In genomic region chr7:7821517-7821916, GRCh38 we compare ENCODE assay signal across 26 cellular contexts.
DNase-seq lines count a peak whose midpoint lies in the region; ATAC-seq and TF ChIP-seq lines count a peak whose summit lies in the region.
"Had no signal": no experiment of that assay in that cellular context is flagged by ENCODE, and none has a peak within 500 bp of the region (broad histone marks: within the 10 kb centered on the region; RNA-seq: fewer than 3 reads in every experiment).

No MANE protein-coding gene starts in this region.

- TF ChIP-seq CTCF in gastroesophageal sphincter (IDR thresholded peaks at IDR 0.05): no peak

- DNase-seq in NCI-H82 (lab: John Stamatoyannopoulos, UW): peak; percentile 34
- no peak for DNase-seq in NCI-H82 treated with DMSO at 0.1 percent for 48 hours (lab: John Stamatoyannopoulos, UW; ENCODE audit: unreplicated experiment)
- DNase-seq in NCI-H128 (lab: John Stamatoyannopoulos, UW; ENCODE audit: unreplicated experiment): peak; percentile 86
- peak; percentile 33 to 64 for DNase-seq in NCI-H524 (lab: John Stamatoyannopoulos, UW)
- DNase-seq in NCI-H226: no peak
- no peak for DNase-seq in activated naive CD8-positive, alpha-beta T cell treated with anti-CD3 and anti-CD28 coated beads for 36 hours
- DNase-seq: ACHN; activated naive CD4-positive, alpha-beta T cell treated with anti-CD3 and anti-CD28 coated beads, Interleukin-2, amount 50 U/mL, for 16 hours; activated T-cell treated with anti-CD3 and anti-CD28 coated beads, Interleukin-2, amount 50 U/mL, for 48 hours; central memory CD4-positive, alpha-beta T cell; DND-41; IMR-90; left ventricle myocardium superior; nephron progenitor cell; OCI-M1; stimulated activated CD4-positive, alpha-beta T cell treated with anti-CD3 and anti-CD28 coated beads, Interleukin-1b, Interleukin-23, amount 100 ng/mL, for 48 hours; stimulated activated naive B cell treated with anti-CD40 and anti-IgM and Interleukin-4, amounts not matched to agents 10 μg/mL and 1 μg/mL and 100 μg/mL, for 72 hours had no signal

- H3K36me3 ChIP-seq in gastroesophageal sphincter: no peaks in the 10 kb centered on the region
- H3K36me3 ChIP-seq: ascending aorta, prostate gland, thoracic aorta had no signal

- no peaks in the 10 kb centered on the region for H3K9me3 ChIP-seq in gastroesophageal sphincter
- H3K9me3 ChIP-seq: ascending aorta, prostate gland, thoracic aorta had no signal

- no peak for TF ChIP-seq POLR2A in gastroesophageal sphincter (IDR thresholded peaks at IDR 0.05)

- ATAC-seq in gastroesophageal sphincter (no peak), HG02763 (IDR thresholded peaks at IDR 0.05; ENCODE audit: unreplicated experiment) (no peak)
- ATAC-seq: left ventricle myocardium superior, Right ventricle myocardium inferior had no signal

- peaks cover 7% of the 10 kb centered on the region for H3K9me3 Mint-ChIP-seq in activated naive CD8-positive, alpha-beta T cell treated with anti-CD3 and anti-CD28 coated beads for 36 hours

- H3K27ac ChIP-seq in gastroesophageal sphincter: no peak overlapping the region
- H3K27ac ChIP-seq: ascending aorta, epithelial cell of prostate, hepatocyte, prostate gland, thoracic aorta had no signal

- H3K27me3 Mint-ChIP-seq in activated naive CD8-positive, alpha-beta T cell treated with anti-CD3 and anti-CD28 coated beads for 36 hours: no peaks in the 10 kb centered on the region
- H3K27me3 Mint-ChIP-seq: stimulated activated naive B cell treated with anti-CD40 and anti-IgM and Interleukin-4, amounts not matched to agents 10 μg/mL and 1 μg/mL and 100 μg/mL, for 72 hours had no signal

- H3K4me1 ChIP-seq in gastroesophageal sphincter: no peaks in the 10 kb centered on the region
- H3K4me1 ChIP-seq: ascending aorta, prostate gland had no signal

- WGBS in gastroesophageal sphincter (ENCODE audit: low coverage in 1 of 2), 2 donors: 95% methylated on average over 3 of the region's 3 CpGs

- TF ChIP-seq EP300 in gastroesophageal sphincter (IDR thresholded peaks at IDR 0.05): no peak

- H3K36me3 Mint-ChIP-seq in activated naive CD8-positive, alpha-beta T cell treated with anti-CD3 and anti-CD28 coated beads for 36 hours: peaks cover 31% of the 10 kb centered on the region

- H3K4me3 ChIP-seq in gastroesophageal sphincter: no peak overlapping the region
- H3K4me3 ChIP-seq: ascending aorta, hepatocyte, prostate gland, thoracic aorta had no signal

- H3K4me3 Mint-ChIP-seq in activated naive CD8-positive, alpha-beta T cell treated with anti-CD3 and anti-CD28 coated beads for 36 hours: no peak overlapping the region
- H3K4me3 Mint-ChIP-seq: CD14-positive monocyte, nephron progenitor cell had no signal

- H3K27me3 ChIP-seq in gastroesophageal sphincter: no peaks in the 10 kb centered on the region
- H3K27me3 ChIP-seq: ascending aorta, hepatocyte had no signal

- H3K27ac Mint-ChIP-seq in activated naive CD8-positive, alpha-beta T cell treated with anti-CD3 and anti-CD28 coated beads for 36 hours: no peak overlapping the region
- H3K27ac Mint-ChIP-seq: CD14-positive monocyte; nephron progenitor cell; stimulated activated naive B cell treated with anti-CD40 and anti-IgM and Interleukin-4, amounts not matched to agents 10 μg/mL and 1 μg/mL and 100 μg/mL, for 72 hours had no signal

- H3K4me1 Mint-ChIP-seq in activated naive CD8-positive, alpha-beta T cell treated with anti-CD3 and anti-CD28 coated beads for 36 hours: peaks cover 10% of the 10 kb centered on the region

Comparison
In these comparisons a context has a peak if more than half of its experiments do, and no peak if none do; other contexts are left out.
1. DNase-seq: peak in NCI-H82 (single experiment), NCI-H128 (single experiment) and NCI-H524 (2 of 2); none in NCI-H82 treated with DMSO at 0.1 percent for 48 hours (single experiment), NCI-H226 (single experiment) and activated naive CD8-positive, alpha-beta T cell treated with anti-CD3 and anti-CD28 coated beads for 36 hours (single experiment).